In the genomic region with DNA sequence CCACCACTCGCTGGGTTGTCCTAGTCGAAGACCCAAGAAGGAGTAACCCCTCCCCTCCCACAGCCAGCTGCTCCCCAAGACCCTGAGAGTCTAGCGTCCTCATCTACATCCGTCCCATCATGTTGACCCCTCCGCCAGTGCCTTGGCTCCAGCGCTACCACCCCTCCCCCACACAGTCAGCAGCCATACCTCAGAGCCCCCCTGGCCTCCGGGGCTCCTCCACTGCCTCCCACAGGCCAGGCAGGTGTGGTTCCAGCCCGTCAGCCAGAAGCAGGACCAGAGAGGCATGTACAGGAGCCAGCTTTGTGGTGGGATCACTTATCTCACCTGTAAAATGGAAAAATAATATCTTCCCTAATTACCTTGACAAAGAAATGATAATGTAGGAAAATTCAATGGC, we compare ENCODE assay signal across 25 cellular contexts. TPM values are rescaled to one million over a fixed set of nuclear protein-coding genes. Genes with fewer than 3 reads are reported as not detected.
"Had no signal": no experiment of that assay in that cellular context is flagged by ENCODE, and none has a peak within 500 bp of the region (broad histone marks: within the 10 kb centered on the region; RNA-seq: fewer than 3 reads in every experiment).

No MANE protein-coding gene starts in this region.

- H3K27ac Mint-ChIP-seq: activated CD8-positive, alpha-beta T cell treated with anti-CD3 and anti-CD28 coated beads for 36 hours; activated naive CD4-positive, alpha-beta T cell treated with anti-CD3 and anti-CD28 coated beads, Interleukin-2, amount 10 ng/mL, durations not matched to agents 7 days and 5 days; activated naive CD8-positive, alpha-beta T cell treated with anti-CD3 and anti-CD28 coated beads, Interleukin-2, amount 10 ng/mL, durations not matched to agents 7 days and 5 days; activated T-cell treated with anti-CD3 and anti-CD28 coated beads, Interleukin-2, amount 50 U/mL, for 24 hours had no signal

- DNase-seq: activated CD4-positive, alpha-beta T cell treated with anti-CD3 and anti-CD28 coated beads for 4 hours; activated CD8-positive, alpha-beta T cell treated with anti-CD3 and anti-CD28 coated beads for 36 hours; activated effector memory CD4-positive, alpha-beta T cell treated with Interleukin-2 at 50 U/mL for 16 hours; activated naive CD4-positive, alpha-beta T cell treated with anti-CD3 and anti-CD28 coated beads, Interleukin-2, amount 10 ng/mL, durations not matched to agents 7 days and 5 days; activated naive CD8-positive, alpha-beta T cell treated with anti-CD3 and anti-CD28 coated beads, Interleukin-2, amount 10 ng/mL, durations not matched to agents 7 days and 5 days; activated T-cell treated with anti-CD3 and anti-CD28 coated beads, Interleukin-2, amount 50 U/mL, for 24 hours; amygdala; NCI-H1092 treated with DMSO at 0.1 percent for 48 hours; NCI-H1417 treated with DMSO at 0.1 percent for 48 hours; NCI-H187 treated with DMSO at 0.1 percent for 48 hours; NCI-H2081 treated with DMSO at 0.1 percent for 48 hours; NCI-H345; NCI-H524 treated with DMSO at 0.1 percent for 48 hours; SHP77; SJCRH30; T1000; WERI-Rb-1 had no signal

- H3K27me3 ChIP-seq: ascending aorta, cardiac muscle cell, SJCRH30 had no signal

- H3K4me3 Mint-ChIP-seq: activated CD8-positive, alpha-beta T cell treated with anti-CD3 and anti-CD28 coated beads for 36 hours; activated naive CD4-positive, alpha-beta T cell treated with anti-CD3 and anti-CD28 coated beads, Interleukin-2, amount 10 ng/mL, durations not matched to agents 7 days and 5 days; activated naive CD8-positive, alpha-beta T cell treated with anti-CD3 and anti-CD28 coated beads, Interleukin-2, amount 10 ng/mL, durations not matched to agents 7 days and 5 days; activated T-cell treated with anti-CD3 and anti-CD28 coated beads, Interleukin-2, amount 50 U/mL, for 24 hours; central memory CD8-positive, alpha-beta T cell had no signal

- H3K4me1 ChIP-seq: ascending aorta had no signal

- H3K27ac ChIP-seq: ascending aorta, cardiac muscle cell, KMS-11, SJCRH30, SK-N-MC, WERI-Rb-1 had no signal

- H3K9me3 ChIP-seq: ascending aorta, SJCRH30 had no signal

- H3K9ac ChIP-seq: KMS-11 had no signal

- H3K36me3 Mint-ChIP-seq: activated naive CD4-positive, alpha-beta T cell treated with anti-CD3 and anti-CD28 coated beads, Interleukin-2, amount 10 ng/mL, durations not matched to agents 7 days and 5 days; activated naive CD8-positive, alpha-beta T cell treated with anti-CD3 and anti-CD28 coated beads, Interleukin-2, amount 10 ng/mL, durations not matched to agents 7 days and 5 days had no signal

- H3K4me3 ChIP-seq: ascending aorta, cardiac muscle cell, SJCRH30, SK-N-MC had no signal

- H3K9me3 Mint-ChIP-seq: activated CD8-positive, alpha-beta T cell treated with anti-CD3 and anti-CD28 coated beads for 36 hours; activated naive CD4-positive, alpha-beta T cell treated with anti-CD3 and anti-CD28 coated beads, Interleukin-2, amount 10 ng/mL, durations not matched to agents 7 days and 5 days; activated naive CD8-positive, alpha-beta T cell treated with anti-CD3 and anti-CD28 coated beads, Interleukin-2, amount 10 ng/mL, durations not matched to agents 7 days and 5 days; activated T-cell treated with anti-CD3 and anti-CD28 coated beads, Interleukin-2, amount 50 U/mL, for 24 hours; central memory CD8-positive, alpha-beta T cell had no signal

- ATAC-seq: activated CD8-positive, alpha-beta T cell treated with anti-CD3 and anti-CD28 coated beads for 36 hours; Panc1 had no signal

- H3K36me3 ChIP-seq: ascending aorta, cardiac muscle cell, SJCRH30, WERI-Rb-1 had no signal

RNA-seq across cellular contexts. Expression of gene PHF21B, which starts 51.5 kb away (rescaled TPM):
- total RNA-seq: activated naive CD8-positive, alpha-beta T cell treated with anti-CD3 and anti-CD28 coated beads, Interleukin-2, amount 10 ng/mL, durations not matched to agents 7 days and 5 days; ascending aorta; RPMI7951; T-helper 2 cell treated with Interferon-gamma antibody and Interleukin-4, amounts not matched to agents 100 ng/mL and 5 ng/mL, for 36 hours had no signal
